In the genomic region with DNA sequence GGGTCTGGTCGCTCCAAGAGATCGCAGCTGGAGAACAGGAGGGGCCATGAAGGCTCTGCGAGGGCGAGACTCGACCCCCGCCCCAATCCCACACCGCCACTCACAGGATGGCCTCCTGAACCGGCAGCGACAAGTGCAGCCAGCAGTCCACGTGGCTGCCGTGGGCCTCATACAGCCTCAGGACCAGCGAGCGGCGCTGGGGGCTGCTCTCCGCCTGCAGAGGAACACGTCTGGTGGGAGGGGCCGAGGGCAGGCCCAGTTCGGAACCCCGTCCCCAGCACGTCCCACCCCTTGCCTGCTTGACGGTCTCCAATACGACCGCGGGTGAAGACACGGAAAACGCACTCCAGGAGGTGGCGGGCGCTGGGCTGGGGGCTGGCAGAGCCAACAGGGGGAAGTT, we compare ENCODE assay signal across 29 cellular contexts. TPM values are rescaled to one million over a fixed set of nuclear protein-coding genes. Genes with fewer than 3 reads are reported as not detected.
A peak's percentile ranks its signal among the peaks of the same experiment; 100 is the strongest.
DNase-seq lines count a peak whose midpoint lies in the region; ATAC-seq and TF ChIP-seq lines count a peak whose summit lies in the region.
"Had no signal": no experiment of that assay in that cellular context is flagged by ENCODE, and none has a peak within 500 bp of the region (broad histone marks: within the 10 kb centered on the region; RNA-seq: fewer than 3 reads in every experiment).

No MANE protein-coding gene starts in this region.

- H3K27me3 Mint-ChIP-seq in glutamatergic neuron (ENCODE audit: unreplicated experiment) = no peaks in the 10 kb centered on the region
- H3K27me3 Mint-ChIP-seq: CD4-positive, alpha-beta memory T cell had no signal

- peaks cover 10% of the 10 kb centered on the region for H3K4me1 Mint-ChIP-seq in stimulated activated effector memory CD8-positive, alpha-beta T cell treated with anti-CD3 and anti-CD28 coated beads, Interleukin-12 subunit alpha, Interleukin-12 subunit beta, amount 100 ng/mL, for 72 hours
- H3K4me1 Mint-ChIP-seq in glutamatergic neuron (ENCODE audit: low read depth, unreplicated experiment) = no peaks in the 10 kb centered on the region

- no peaks in the 10 kb centered on the region for H3K9me3 Mint-ChIP-seq in stimulated activated effector memory CD8-positive, alpha-beta T cell treated with anti-CD3 and anti-CD28 coated beads, Interleukin-12 subunit alpha, Interleukin-12 subunit beta, amount 100 ng/mL, for 72 hours
- peaks cover 3% of the 10 kb centered on the region for H3K9me3 Mint-ChIP-seq in glutamatergic neuron (ENCODE audit: unreplicated experiment)

- no peak overlapping the region for H3K4me3 Mint-ChIP-seq in stimulated activated effector memory CD8-positive, alpha-beta T cell treated with anti-CD3 and anti-CD28 coated beads, Interleukin-12 subunit alpha, Interleukin-12 subunit beta, amount 100 ng/mL, for 72 hours
- no peak overlapping the region for H3K4me3 Mint-ChIP-seq in glutamatergic neuron (ENCODE audit: unreplicated experiment)
- H3K4me3 Mint-ChIP-seq: CD4-positive, alpha-beta memory T cell had no signal

- no peak overlapping the region for H3K4me3 ChIP-seq in H7 (ENCODE audit: insufficient read depth, low read depth, low read length)
- H3K4me3 ChIP-seq: A549, GM12878, SK-N-MC had no signal

- peaks cover 63% of the 10 kb centered on the region for H3K36me3 Mint-ChIP-seq in stimulated activated effector memory CD8-positive, alpha-beta T cell treated with anti-CD3 and anti-CD28 coated beads, Interleukin-12 subunit alpha, Interleukin-12 subunit beta, amount 100 ng/mL, for 72 hours
- H3K36me3 Mint-ChIP-seq in glutamatergic neuron (ENCODE audit: unreplicated experiment) = no peaks in the 10 kb centered on the region

- TF ChIP-seq CTCF in RWPE1 (conservative IDR thresholded peaks at IDR 0.05; ENCODE audit: low read depth) = no peak
- TF ChIP-seq CTCF in glutamatergic neuron (IDR thresholded peaks at IDR 0.05; ENCODE audit: partially characterized antibody, unreplicated experiment) = no peak

- POLR2A ChIA-PET in RWPE1 (lab: Yijun Ruan, JAX; ENCODE audit: low non-redundant PET) = no interaction called here

- H3K27ac ChIP-seq in RWPE1 = peak overlapping the region; percentile 28; the same call in 1 of the 2 replicates
- H3K27ac ChIP-seq: A549, SK-N-MC had no signal

- H3K27ac Mint-ChIP-seq in stimulated activated effector memory CD8-positive, alpha-beta T cell treated with anti-CD3 and anti-CD28 coated beads, Interleukin-12 subunit alpha, Interleukin-12 subunit beta, amount 100 ng/mL, for 72 hours = peak overlapping the region; percentile 50
- H3K27ac Mint-ChIP-seq in glutamatergic neuron (ENCODE audit: unreplicated experiment) = no peak overlapping the region

- H3K27me3 ChIP-seq in H7 (ENCODE audit: control insufficient read depth, insufficient read depth, low read length) = no peaks in the 10 kb centered on the region

- peaks cover 20% of the 10 kb centered on the region for H3K36me3 ChIP-seq in H7 (replicated peaks; ENCODE audit: control insufficient read depth, insufficient read depth, low read length)

- DNase-seq in H7 = peak; percentile 56
- DNase-seq in RWPE1 (ENCODE audit: low spot score) = no peak
- peak; percentile 51 for DNase-seq in islet precursor cell
- DNase-seq in stimulated activated effector memory CD8-positive, alpha-beta T cell treated with anti-CD3 and anti-CD28 coated beads, Interleukin-12 subunit alpha, Interleukin-12 subunit beta, amount 100 ng/mL, for 72 hours (ENCODE audit: low spot score in 2 of 2) = no peak
- DNase-seq in stimulated activated naive CD4-positive, alpha-beta T cell treated with Interleukin-2 at 50 U/mL for 16 hours (lab: John Stamatoyannopoulos, UW) = no peak
- no peak for DNase-seq in glutamatergic neuron
- DNase-seq: AML-193; C1 segment of cervical spinal cord; CD4-positive, alpha-beta memory T cell; COR-L47; DMS 273 treated with DMSO at 0.1 percent for 48 hours; DMS79; EL; GDM1; Karpas-422; NCI-H1092 treated with DMSO at 0.1 percent for 48 hours; NCI-H1436; NCI-H187; NCI-H2081 treated with DMSO at 0.1 percent for 48 hours; NCI-H2171; NCI-H226; NCI-H510A; NCI-H69; RPMI8226; SHP77 treated with DMSO at 0.1 percent for 48 hours had no signal

- CTCF ChIA-PET in RWPE1 (lab: Yijun Ruan, JAX) = interaction anchor here (1.0 kb wide), 1 partner anchor 11 kb away, joined by 4 read pairs; no protein-coding TSS in a partner anchor

- ATAC-seq in stimulated activated effector memory CD8-positive, alpha-beta T cell treated with anti-CD3 and anti-CD28 coated beads, Interleukin-12 subunit alpha, Interleukin-12 subunit beta, amount 100 ng/mL, for 72 hours = no peak
- ATAC-seq in HG03571 (IDR thresholded peaks at IDR 0.05; ENCODE audit: unreplicated experiment) = no peak
- ATAC-seq: A549, GM12878 had no signal

RNA-seq across cellular contexts. Expression of a gene that starts 9.2 kb away (rescaled TPM):
- total RNA-seq in H7 (2014; rRNA removed; shearing (Covaris generic)) = 14.7 and 23.8 TPM in 2 replicates
- total RNA-seq in glutamatergic neuron (ENCODE audit: unreplicated experiment) = 11.8 TPM

RNA-seq across cellular contexts. Expression of a gene that starts 12.4 kb away (rescaled TPM):
- total RNA-seq in H7 (2014; rRNA removed; shearing (Covaris generic)) = 79.8 and 118 TPM in 2 replicates
- total RNA-seq in glutamatergic neuron (ENCODE audit: unreplicated experiment) = 300 TPM

RNA-seq across cellular contexts. Expression of a gene that starts 20.1 kb away (rescaled TPM):
- total RNA-seq in H7 (2014; rRNA removed; shearing (Covaris generic)) = 125 and 169 TPM in 2 replicates
- 66.2 TPM for total RNA-seq in glutamatergic neuron (ENCODE audit: unreplicated experiment)

Comparison
In these comparisons a context has a peak if more than half of its experiments do, and no peak if none do; other contexts are left out.
1. DNase-seq: peak in H7 (single experiment) and islet precursor cell (single experiment); none in RWPE1 (single experiment), stimulated activated effector memory CD8-positive, alpha-beta T cell treated with anti-CD3 and anti-CD28 coated beads, Interleukin-12 subunit alpha, Interleukin-12 subunit beta, amount 100 ng/mL, for 72 hours (0 of 2), stimulated activated naive CD4-positive, alpha-beta T cell treated with Interleukin-2 at 50 U/mL for 16 hours (single experiment) and glutamatergic neuron (single experiment).